In the genomic region with DNA sequence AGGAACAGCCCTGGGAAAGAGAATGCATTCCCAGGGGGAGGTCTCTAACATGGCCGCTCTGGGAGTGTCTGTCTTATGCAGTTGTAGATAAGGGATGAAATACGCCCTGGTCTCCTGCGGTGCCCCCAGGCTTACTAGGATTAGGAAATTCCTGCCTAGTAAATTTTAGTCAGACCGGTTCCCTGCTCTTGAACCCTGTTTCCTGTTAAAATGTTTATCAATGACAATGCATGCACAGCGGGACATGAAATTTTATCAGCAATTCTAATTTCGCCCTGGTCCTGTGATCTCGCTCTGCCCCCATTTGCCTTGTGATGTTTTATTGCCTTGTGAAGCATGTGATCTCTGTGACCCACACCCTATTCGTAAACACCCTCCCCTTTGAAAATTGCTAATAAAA, we compare ENCODE assay signal across 1 cellular context.
A peak's percentile ranks its signal among the peaks of the same experiment; 100 is the strongest.
TF ChIP-seq lines count a peak whose summit lies in the region.

No MANE protein-coding gene starts in this region.

TF ChIP-seq in HEK293, 187 proteins besides CTCF, POLR2A, EP300 and RAD21 (continued from another document):
- TF ChIP-seq ZNF626 (tag by site-specific recombination; IDR thresholded peaks at IDR 0.05), result 0 out of 2 replicates have a peak, but pooled peaks have one; percentile 58
- TF ChIP-seq GLIS1 (tag by site-specific recombination; IDR thresholded peaks at IDR 0.05), result peak; percentile 75
- TF ChIP-seq PRDM6 (tag by site-specific recombination; IDR thresholded peaks at IDR 0.05), result peak; percentile 50; the same call in 1 of the 2 replicates
- TF ChIP-seq ZIC2 (tag by site-specific recombination; IDR thresholded peaks at IDR 0.05), result peak; percentile 59
- TF ChIP-seq ZNF529 (tag by site-specific recombination; IDR thresholded peaks at IDR 0.05; ENCODE audit: insufficient replicate concordance), result peak; percentile 36
- TF ChIP-seq IKZF3 (tag by site-specific recombination; IDR thresholded peaks at IDR 0.05), result 0 out of 2 replicates have a peak, but pooled peaks have one; percentile 25
- TF ChIP-seq, protein P1, sequence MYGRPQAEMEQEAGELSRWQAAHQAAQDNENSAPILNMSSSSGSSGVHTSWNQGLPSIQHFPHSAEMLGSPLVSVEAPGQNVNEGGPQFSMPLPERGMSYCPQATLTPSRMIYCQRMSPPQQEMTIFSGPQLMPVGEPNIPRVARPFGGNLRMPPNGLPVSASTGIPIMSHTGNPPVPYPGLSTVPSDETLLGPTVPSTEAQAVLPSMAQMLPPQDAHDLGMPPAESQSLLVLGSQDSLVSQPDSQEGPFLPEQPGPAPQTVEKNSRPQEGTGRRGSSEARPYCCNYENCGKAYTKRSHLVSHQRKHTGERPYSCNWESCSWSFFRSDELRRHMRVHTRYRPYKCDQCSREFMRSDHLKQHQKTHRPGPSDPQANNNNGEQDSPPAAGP (tag by site-specific recombination; IDR thresholded peaks at IDR 0.05), result peak; percentile 76
